Comparison of ENCODE assay signal across 8 cellular contexts in genomic region chr19:40798223-40798996, GRCh38. TPM values are rescaled to one million over a fixed set of nuclear protein-coding genes. Genes with fewer than 3 reads are reported as not detected.
DNase-seq lines count a peak whose midpoint lies in the region; ATAC-seq and TF ChIP-seq lines count a peak whose summit lies in the region.

No MANE protein-coding gene starts in this region.

- TF ChIP-seq POLR2A in NB4 (IDR thresholded peaks at IDR 0.05; ENCODE audit: extremely low read depth, insufficient read length): peak; percentile 27

- H3K4me3 ChIP-seq in NB4 (ENCODE audit: low read depth, low read length): peak overlapping the region; percentile 65

- ATAC-seq in HG02571 (IDR thresholded peaks at IDR 0.05; ENCODE audit: unreplicated experiment): peak; percentile 72

- TF ChIP-seq CTCF in GM10266 (IDR thresholded peaks at IDR 0.05; ENCODE audit: control insufficient read depth, insufficient read depth, low read depth, missing control alignments): peak; percentile 52
- peak; percentile 28 for TF ChIP-seq CTCF in NB4 (IDR thresholded peaks at IDR 0.05; ENCODE audit: low read depth, low read length)

- DNase-seq in GM10266 (ENCODE audit: extremely low spot score) (peak; percentile 76), NB4 (ENCODE audit: low read depth) (peak; percentile 99), SK-N-DZ (ENCODE audit: low spot score) (peak; percentile 99), glomerular visceral epithelial cell (ENCODE audit: extremely low spot score) (peak; percentile 100), occipital lobe (lab: John Stamatoyannopoulos, UW) (peak; percentile 100)
- peak; percentile 100 for DNase-seq in activated naive CD4-positive, alpha-beta T cell treated with anti-CD3 and anti-CD28 coated beads, Interleukin-2, amount 50 U/mL, for 16 hours

- H3K27ac ChIP-seq in temporal lobe (ENCODE audit: low read depth, low read length): peak overlapping the region; percentile 95

RNA-seq across cellular contexts. Expression of gene EGLN2, which starts 0.6 kb away (rescaled TPM):
- 60.7 and 81.0 TPM in 2 replicates for polyA plus RNA-seq in SK-N-DZ (2014; cell fraction: cytosol; rRNA removed)
- polyA plus RNA-seq in SK-N-DZ (2014; cell fraction: nucleus; rRNA removed): 85.8 and 106 TPM in 2 replicates
- 46.9 TPM for total RNA-seq in occipital lobe
- total RNA-seq in temporal lobe: 34.9 TPM

RNA-seq across cellular contexts. Expression of gene RAB4B, which starts 20.4 kb away (rescaled TPM):
- 12.7 and 14.5 TPM in 2 replicates for polyA plus RNA-seq in SK-N-DZ (2014; cell fraction: cytosol; rRNA removed)
- 11.5 and 12.8 TPM in 2 replicates for polyA plus RNA-seq in SK-N-DZ (2014; cell fraction: nucleus; rRNA removed)
- total RNA-seq in occipital lobe (8.6 TPM), temporal lobe (9.8 TPM)

RNA-seq across cellular contexts. Expression of gene MIA, which starts 23.1 kb away (rescaled TPM):
- not detected in 2 replicates for polyA plus RNA-seq in SK-N-DZ (2014; cell fraction: cytosol; rRNA removed)
- polyA plus RNA-seq in SK-N-DZ (2014; cell fraction: nucleus; rRNA removed): 3.9 TPM in 1 of 2 replicates, not detected in the other
- not detected for total RNA-seq in occipital lobe
- total RNA-seq in temporal lobe: 0.74 TPM

RNA-seq across cellular contexts. Expression of gene SNRPA, which starts 47.4 kb away (rescaled TPM):
- 163 TPM in 2 replicates for polyA plus RNA-seq in SK-N-DZ (2014; cell fraction: cytosol; rRNA removed)
- polyA plus RNA-seq in SK-N-DZ (2014; cell fraction: nucleus; rRNA removed): 165 and 289 TPM in 2 replicates
- total RNA-seq in occipital lobe: 17.0 TPM
- 11.3 TPM for total RNA-seq in temporal lobe

RNA-seq across cellular contexts. Expression of gene ACTMAP, which starts 48.1 kb away (rescaled TPM):
- 1.7 and 1.8 TPM in 2 replicates for polyA plus RNA-seq in SK-N-DZ (2014; cell fraction: cytosol; rRNA removed)
- 2.6 and 9.5 TPM in 2 replicates for polyA plus RNA-seq in SK-N-DZ (2014; cell fraction: nucleus; rRNA removed)
- total RNA-seq in occipital lobe: 0.31 TPM
- total RNA-seq in temporal lobe: 0.74 TPM

Comparison
In these comparisons a context has a peak if more than half of its experiments do, and no peak if none do; other contexts are left out.
1. Peak in every context shown above with its lines: DNase-seq, ATAC-seq, H3K4me3 ChIP-seq and H3K27ac ChIP-seq.